ENCODE assay signal across 8 cellular contexts in the genomic region with DNA sequence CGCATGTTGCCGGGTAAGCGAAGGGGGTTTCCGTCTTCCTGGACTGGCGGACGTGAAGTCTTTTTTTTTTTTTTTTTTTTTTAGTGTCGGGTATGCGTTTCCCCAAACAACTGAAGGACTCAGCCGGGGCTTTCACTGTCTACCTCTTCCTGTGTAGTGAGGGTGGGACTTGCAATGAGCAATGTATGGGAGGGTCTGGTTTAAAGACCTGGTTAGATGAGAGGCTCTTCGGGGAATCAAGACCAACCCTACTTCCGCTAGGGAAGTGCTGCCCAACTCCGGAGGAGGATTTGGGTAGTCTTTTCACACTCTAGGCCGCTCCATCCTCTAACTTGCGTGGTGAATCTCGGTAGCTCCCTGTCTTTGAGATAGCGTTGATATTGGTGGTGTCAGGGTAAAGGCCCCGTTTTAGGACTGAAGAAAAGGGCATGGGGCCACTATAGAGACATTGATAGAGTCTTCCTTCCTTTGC. TPM values are rescaled to one million over a fixed set of nuclear protein-coding genes. Genes with fewer than 3 reads are reported as not detected.
A peak's percentile ranks its signal among the peaks of the same experiment; 100 is the strongest.
DNase-seq lines count a peak whose midpoint lies in the region; FAIRE-seq and TF ChIP-seq lines count a peak whose summit lies in the region.

No MANE protein-coding gene starts in this region.

- no peaks in the 10 kb centered on the region; the same call in 1 of the 2 replicates for H3K27me3 ChIP-seq in H9 (ENCODE audit: insufficient read depth, low read length)

- CTCF ChIA-PET in GM10248 (lab: Yijun Ruan, JAX), result interaction anchor here (1.2 to 4.1 kb wide), 15 partner anchors 9 to 299 kb away, joined by 3 to 31 read pairs (median 8); no protein-coding TSS in a partner anchor

- no peak overlapping the region for H4K8ac ChIP-seq in H9 (replicated peaks; ENCODE audit: insufficient read length, low read depth, low read length)

- no peak overlapping the region for H4K91ac ChIP-seq in H9 (ENCODE audit: insufficient read length, low read depth, low read length)

- no peak overlapping the region for H2BK120ac ChIP-seq in H9 (ENCODE audit: low read depth, low read length, poor library complexity, severe bottlenecking)

- H2BK20ac ChIP-seq in H9 (ENCODE audit: low read depth, low read length, poor library complexity, severe bottlenecking), result no peak overlapping the region

- peak overlapping the region; percentile 29 for H4K5ac ChIP-seq in H9 (ENCODE audit: insufficient read length, low read depth, low read length)

- H3K79me2 ChIP-seq in H9 (ENCODE audit: insufficient read depth, low read length), result peaks cover 48% of the 10 kb centered on the region

- H3K27ac Mint-ChIP-seq in H9 (peak overlapping the region; percentile 98 to 100 (median 99)), brain (peak overlapping the region; percentile 96 to 99 (median 97)), immature natural killer cell (peak overlapping the region; percentile 96 to 99 (median 97))
- peak overlapping the region; percentile 93 for H3K27ac Mint-ChIP-seq in T-helper 2 cell treated with Interferon-gamma antibody and Interleukin-4, amounts not matched to agents 5 μg/mL and 100 μg/mL, for 36 hours

- H3K9ac ChIP-seq in H9 (ENCODE audit: extremely low read depth, insufficient read length, low read length), result peak overlapping the region; percentile 88

- H3K4me1 ChIP-seq in H9 (ENCODE audit: insufficient read depth, low read length), result no peaks in the 10 kb centered on the region

- FAIRE-seq in GM19239 (lab: Jason Lieb, UNC), result no peak

- H3K4me1 Mint-ChIP-seq in H9, result peaks cover 33 to 34% of the 10 kb centered on the region in 2 experiments
- H3K4me1 Mint-ChIP-seq in T-helper 2 cell treated with Interferon-gamma antibody and Interleukin-4, amounts not matched to agents 5 μg/mL and 100 μg/mL, for 36 hours (ENCODE audit: low read depth), result peaks cover 41% of the 10 kb centered on the region
- peaks cover 57% of the 10 kb centered on the region for H3K4me1 Mint-ChIP-seq in brain
- H3K4me1 Mint-ChIP-seq in immature natural killer cell, result peaks cover 52 to 63% of the 10 kb centered on the region in 2 donors

- no peak overlapping the region for H2AK5ac ChIP-seq in H9 (ENCODE audit: insufficient read length, low read length)

- no peaks in the 10 kb centered on the region for H3K9me3 ChIP-seq in H9 (ENCODE audit: control insufficient read depth, low read depth, low read length)

- H3T11ph ChIP-seq in H9 (ENCODE audit: low read length), result no peak overlapping the region

- H3K36me3 Mint-ChIP-seq in H9 (ENCODE audit: insufficient read depth in 1 of 3, low read depth in 3 of 3) (peaks cover 2 to 8% (median 7%) of the 10 kb centered on the region in 3 experiments; a peak in 6 of 7 replicates), brain (peaks cover 20% of the 10 kb centered on the region), immature natural killer cell (peaks cover 0 to 4% (median 0%) of the 10 kb centered on the region in 3 donors)
- peaks cover 21% of the 10 kb centered on the region for H3K36me3 Mint-ChIP-seq in T-helper 2 cell treated with Interferon-gamma antibody and Interleukin-4, amounts not matched to agents 5 μg/mL and 100 μg/mL, for 36 hours (ENCODE audit: low read depth)

- H4K20me1 ChIP-seq in H9 (ENCODE audit: control insufficient read depth, insufficient read depth, insufficient read length), result no peaks in the 10 kb centered on the region

- no peak overlapping the region; the same call in 1 of the 2 replicates for H3K4ac ChIP-seq in H9 (ENCODE audit: low read depth, low read length)

- peak overlapping the region; percentile 82 for H3K18ac ChIP-seq in H9 (ENCODE audit: insufficient read length, low read depth, low read length)

- H3K4me2 ChIP-seq in H9 (ENCODE audit: insufficient read depth, insufficient read length, low read length), result peak overlapping the region; percentile 84

- H3K14ac ChIP-seq in H9 (ENCODE audit: insufficient read depth, low read length), result peak overlapping the region; percentile 80

- no peak overlapping the region for H3K56ac ChIP-seq in H9 (ENCODE audit: insufficient read length, low read depth, low read length)

- POLR2A ChIA-PET in GM10248 (lab: Yijun Ruan, JAX), result interaction anchor here (1.2 kb wide), 1 partner anchor 10 kb away, joined by 3 read pairs; no protein-coding TSS in a partner anchor

- H2BK15ac ChIP-seq in H9 (ENCODE audit: low read depth, low read length), result no peak overlapping the region

- DNase-seq in GM10248 (ENCODE audit: extremely low spot score) (peak; percentile 34), H9 (no peak), LoVo (ENCODE audit: low spot score) (peak; percentile 40), immature natural killer cell (peak; percentile 86 to 87 (median 86)), GM19239 (ENCODE audit: insufficient read length, low spot score) (no peak)
- peak; percentile 64 for DNase-seq in T-helper 2 cell treated with Interferon-gamma antibody and Interleukin-4, amounts not matched to agents 5 μg/mL and 100 μg/mL, for 36 hours (ENCODE audit: low spot score)
- DNase-seq in stimulated activated CD4-positive, alpha-beta T cell treated with anti-CD3 and anti-CD28 coated beads, Interleukin-12 subunit alpha, Interleukin-12 subunit beta, amount 100 ng/mL, for 48 hours (ENCODE audit: low read depth in 2 of 3, low spot score in 1 of 3), result peak; percentile 41 to 53 (median 50)

- WGBS in H9 (ENCODE audit: extremely low coverage, insufficient read length, low lambda C conversion rate), result no CpG with 5 or more reads among the region's 17 CpGs

- H3K23me2 ChIP-seq in H9 (ENCODE audit: insufficient read length, low read depth, low read length, poor library complexity, severe bottlenecking), result peaks cover 6% of the 10 kb centered on the region

- H3K9me3 Mint-ChIP-seq in H9 (no peaks in the 10 kb centered on the region), brain (peaks cover 0 to 4% (median 0%) of the 10 kb centered on the region in 5 experiments), immature natural killer cell (no peaks in the 10 kb centered on the region)
- H3K9me3 Mint-ChIP-seq in T-helper 2 cell treated with Interferon-gamma antibody and Interleukin-4, amounts not matched to agents 5 μg/mL and 100 μg/mL, for 36 hours, result no peaks in the 10 kb centered on the region

- H3K4me3 Mint-ChIP-seq in H9, result peak overlapping the region; percentile 92 to 98
- H3K4me3 Mint-ChIP-seq in T-helper 2 cell treated with Interferon-gamma antibody and Interleukin-4, amounts not matched to agents 5 μg/mL and 100 μg/mL, for 36 hours, result peak overlapping the region; percentile 94
- H3K4me3 Mint-ChIP-seq in brain, result peak overlapping the region; percentile 92 to 98 (median 97)
- H3K4me3 Mint-ChIP-seq in immature natural killer cell, result peak overlapping the region; percentile 89 to 96 (median 94)

- H2AFZ ChIP-seq in H9 (ENCODE audit: low read length), result no peak overlapping the region

- H3K27ac ChIP-seq in H9 (ENCODE audit: insufficient read length, low read depth, low read length), result peak overlapping the region; percentile 74

- H3K27me3 Mint-ChIP-seq in H9 (ENCODE audit: low read depth), result no peaks in the 10 kb centered on the region
- no peaks in the 10 kb centered on the region for H3K27me3 Mint-ChIP-seq in T-helper 2 cell treated with Interferon-gamma antibody and Interleukin-4, amounts not matched to agents 5 μg/mL and 100 μg/mL, for 36 hours (ENCODE audit: low read depth)
- peaks cover 19% of the 10 kb centered on the region for H3K27me3 Mint-ChIP-seq in brain
- H3K27me3 Mint-ChIP-seq in immature natural killer cell (ENCODE audit: low read depth in 3 of 3), result peaks cover 12 to 22% (median 13%) of the 10 kb centered on the region in 3 donors

- TF ChIP-seq CTCF in GM10248 (IDR thresholded peaks at IDR 0.05; ENCODE audit: control extremely low read depth, extremely low read depth, low read depth, missing control alignments), result no peak
- no peak for TF ChIP-seq CTCF in H9 (conservative IDR thresholded peaks at IDR 0.05)
- no peak for TF ChIP-seq CTCF in brain (conservative IDR thresholded peaks at IDR 0.05)

- no peak overlapping the region for H2BK12ac ChIP-seq in H9 (ENCODE audit: insufficient read length, low read depth, low read length)

- no peak overlapping the region for H3K23ac ChIP-seq in H9 (ENCODE audit: insufficient read length, low read depth, low read length)

- no peak overlapping the region for H2BK5ac ChIP-seq in H9 (ENCODE audit: insufficient read length, low read length)

- H3K79me1 ChIP-seq in H9 (ENCODE audit: insufficient read depth, low read depth, low read length, poor library complexity, severe bottlenecking), result no peaks in the 10 kb centered on the region

RNA-seq across cellular contexts. Expression of gene PRRC2C, which starts 0.8 kb away (rescaled TPM):
- 256 and 267 TPM in 2 replicates for total RNA-seq in H9 (2021)
- 42.0 TPM for polyA plus RNA-seq in brain (ENCODE audit: insufficient read depth, low read depth, low replicate concordance)
- polyA plus RNA-seq in immature natural killer cell, result 100 to 1,000 TPM in 1 of 3 donors, 10 to 100 TPM in 1, 1 to 10 TPM in 1; 7.9 to 109 (median 21.6) TPM

Comparison
In these comparisons a context has a peak if more than half of its experiments do, and no peak if none do; other contexts are left out.
1. DNase-seq: peak in GM10248 (single experiment), LoVo (single experiment), T-helper 2 cell treated with Interferon-gamma antibody and Interleukin-4, amounts not matched to agents 5 μg/mL and 100 μg/mL, for 36 hours (single experiment), immature natural killer cell (3 of 3) and stimulated activated CD4-positive, alpha-beta T cell treated with anti-CD3 and anti-CD28 coated beads, Interleukin-12 subunit alpha, Interleukin-12 subunit beta, amount 100 ng/mL, for 48 hours (3 of 3); none in H9 (single experiment) and GM19239 (single experiment).
2. Peak in every context shown above with its lines, with median percentiles within 50 percentile points of each other: H3K27ac Mint-ChIP-seq and H3K4me3 Mint-ChIP-seq.